14 cellular contexts compared by ENCODE assay signal in genomic region chr12:79692860-79693605, GRCh38. TPM values are rescaled to one million over a fixed set of nuclear protein-coding genes. Genes with fewer than 3 reads are reported as not detected.
A peak's percentile ranks its signal among the peaks of the same experiment; 100 is the strongest.
DNase-seq lines count a peak whose midpoint lies in the region; TF ChIP-seq lines count a peak whose summit lies in the region.
"Had no signal": no experiment of that assay in that cellular context is flagged by ENCODE, and none has a peak within 500 bp of the region (broad histone marks: within the 10 kb centered on the region; RNA-seq: fewer than 3 reads in every experiment).

No MANE protein-coding gene starts in this region.

- peak overlapping the region in 1 of 2 donors; percentile 84 for H3K9ac ChIP-seq in colonic mucosa (ENCODE audit: low read depth in 2 of 2, low read length in 2 of 2)
- H3K9ac ChIP-seq: BLaER1 had no signal

- H3K27me3 ChIP-seq in colonic mucosa (no peaks in the 10 kb centered on the region), sigmoid colon (no peaks in the 10 kb centered on the region)

- DNase-seq in AG09309 (ENCODE audit: low read depth) (peak; percentile 29), M059J (ENCODE audit: low read depth) (peak; percentile 32), colonic mucosa (no peak), mesothelial cell of epicardium (ENCODE audit: low spot score in 2 of 2, unreplicated experiment in 2 of 2) (no peak), HK-2 (ENCODE audit: unreplicated experiment) (no peak), sigmoid colon (no peak), AML-193 (lab: John Stamatoyannopoulos, UW) (no peak), NOMO-1 (lab: John Stamatoyannopoulos, UW; ENCODE audit: unreplicated experiment in 2 of 2) (no peak)
- DNase-seq: activated CD4-positive, alpha-beta T cell treated with anti-CD3 and anti-CD28 coated beads, Interleukin-2, amount 50 U/mL, for 48 hours; activated gamma-delta T cell; left lung; stimulated activated CD4-positive, alpha-beta T cell treated with anti-CD3 and anti-CD28 coated beads, Interleukin-12 subunit alpha, Interleukin-12 subunit beta, amount 100 ng/mL, for 4 hours; T-helper 17 cell had no signal

- peak overlapping the region; percentile 85 for H3K4me3 Mint-ChIP-seq in mesothelial cell of epicardium

- no peak overlapping the region for H3K27ac ChIP-seq in colonic mucosa
- H3K27ac ChIP-seq in sigmoid colon, result no peak overlapping the region
- H3K27ac ChIP-seq: BLaER1 had no signal

- H3K36me3 ChIP-seq in colonic mucosa (no peaks in the 10 kb centered on the region), sigmoid colon (no peaks in the 10 kb centered on the region)
- H3K36me3 ChIP-seq: BLaER1, left lung had no signal

- H3K27ac Mint-ChIP-seq in mesothelial cell of epicardium, result peak overlapping the region; percentile 98
- H3K27ac Mint-ChIP-seq: T-helper 17 cell had no signal

- H3K36me3 Mint-ChIP-seq in mesothelial cell of epicardium, result no peaks in the 10 kb centered on the region

- TF ChIP-seq POLR2A in sigmoid colon (IDR thresholded peaks at IDR 0.05), result no peak

- intact Hi-C loops in colonic mucosa (cut with DNase I) (loop anchor here (5.0 to 10.0 kb wide), 2 partner anchors 136 to 278 kb away; no protein-coding TSS in a partner anchor), sigmoid colon (cut with DNase I) (no loop called here)

- no peak for TF ChIP-seq CTCF in AG09309 (IDR thresholded peaks at IDR 0.05; ENCODE audit: control insufficient read depth, insufficient read depth, low read depth, low read length, missing control alignments)
- TF ChIP-seq CTCF in colonic mucosa (IDR thresholded peaks at IDR 0.05), result no peak
- TF ChIP-seq CTCF in mesothelial cell of epicardium (IDR thresholded peaks at IDR 0.05; ENCODE audit: unreplicated experiment), result no peak
- TF ChIP-seq CTCF in sigmoid colon (IDR thresholded peaks at IDR 0.05), result no peak

- H3K4me1 ChIP-seq in colonic mucosa, result no peaks in the 10 kb centered on the region
- peaks cover 0 to 21% (median 9%) of the 10 kb centered on the region in 4 donors for H3K4me1 ChIP-seq in sigmoid colon

- no peak for TF ChIP-seq EP300 in sigmoid colon (IDR thresholded peaks at IDR 0.05)

- H3K4me1 Mint-ChIP-seq in mesothelial cell of epicardium, result peaks cover 28% of the 10 kb centered on the region

- no peaks in the 10 kb centered on the region for H3K27me3 Mint-ChIP-seq in mesothelial cell of epicardium (ENCODE audit: low read depth)

- H3K4me3 ChIP-seq in AG09309 (ENCODE audit: control insufficient read depth, low read depth, low read length) (no peak overlapping the region), colonic mucosa (peak overlapping the region; percentile 80), sigmoid colon (no peak overlapping the region)
- H3K4me3 ChIP-seq: BLaER1 had no signal

- peaks cover 4% of the 10 kb centered on the region for H3K9me3 Mint-ChIP-seq in mesothelial cell of epicardium

- no peaks in the 10 kb centered on the region for H3K9me3 ChIP-seq in colonic mucosa
- H3K9me3 ChIP-seq in sigmoid colon, result no peaks in the 10 kb centered on the region
- H3K9me3 ChIP-seq: BLaER1, left lung had no signal

- WGBS in sigmoid colon, 2 donors, result 23 to 61% methylated on average over 6 of the region's 6 CpGs

RNA-seq across cellular contexts. Expression of gene PAWR, which starts 2.3 kb away (rescaled TPM):
- total RNA-seq in M059J (2014; rRNA removed; shearing (Covaris generic)), result 20.7 and 46.3 TPM in 2 replicates
- total RNA-seq in colonic mucosa (100 to 1,000 TPM; 135 to 211 TPM), mesothelial cell of epicardium (205 to 229 TPM (median 211 TPM) in 3 replicates), sigmoid colon (10 to 100 TPM; 22.1 to 53.5 (median 30.2) TPM)
- 10 to 100 TPM in 2 of 3 donors, 1 to 10 TPM in 1; 7.8 to 25.1 (median 15.7) TPM for polyA plus RNA-seq in sigmoid colon

Comparison
In these comparisons a context has a peak if more than half of its experiments do, and no peak if none do; other contexts are left out.
1. DNase-seq: peak in AG09309 (single experiment) and M059J (single experiment); none in colonic mucosa (single experiment), mesothelial cell of epicardium (0 of 2), HK-2 (single experiment), sigmoid colon (single experiment), AML-193 (0 of 2) and NOMO-1 (0 of 2).